In the genomic region with DNA sequence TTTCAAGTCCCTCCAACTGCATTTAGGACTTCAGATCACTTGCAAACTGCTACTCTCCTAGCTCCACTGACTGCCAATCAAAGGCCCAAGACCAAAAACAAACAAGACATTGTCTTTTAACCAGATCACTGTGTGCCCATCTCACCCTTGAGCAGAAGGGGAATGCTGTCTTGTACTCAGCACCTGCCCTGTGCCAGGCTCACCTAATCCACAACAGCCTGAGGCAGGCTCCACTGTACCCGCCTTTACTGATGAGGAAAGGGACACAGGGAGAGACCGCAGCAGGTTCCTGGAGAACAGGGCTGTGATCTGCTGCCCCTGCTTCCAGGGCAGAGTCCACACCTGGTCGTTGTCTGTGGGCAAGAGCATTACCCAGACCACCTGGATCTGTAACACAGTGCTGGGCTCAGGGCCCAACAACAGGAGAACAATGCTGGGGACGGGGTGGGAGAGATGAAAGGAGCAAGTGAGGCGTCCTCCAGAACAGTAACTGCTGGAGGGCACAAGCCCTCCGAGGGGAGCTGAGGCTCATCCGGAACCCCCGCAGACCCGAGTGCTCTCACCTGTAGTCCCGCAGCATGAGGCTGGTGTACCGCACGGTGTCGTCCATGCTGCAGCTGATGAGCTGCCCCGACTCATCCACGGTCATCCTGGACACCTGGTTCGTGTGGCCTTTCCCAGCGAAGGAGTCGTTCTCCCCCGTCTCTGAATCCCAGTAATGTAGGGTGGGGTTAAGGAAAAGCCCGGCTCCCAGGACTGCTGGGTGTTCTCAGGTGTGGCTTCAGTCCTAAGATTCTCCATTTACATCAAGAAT, we compare ENCODE assay signal across 14 cellular contexts. TPM values are rescaled to one million over a fixed set of nuclear protein-coding genes. Genes with fewer than 3 reads are reported as not detected.
DNase-seq lines count a peak whose midpoint lies in the region; ATAC-seq and TF ChIP-seq lines count a peak whose summit lies in the region.
"Had no signal": no experiment of that assay in that cellular context is flagged by ENCODE, and none has a peak within 500 bp of the region (broad histone marks: within the 10 kb centered on the region; RNA-seq: fewer than 3 reads in every experiment).

No MANE protein-coding gene starts in this region.

- TF ChIP-seq POLR2A in right lobe of liver (IDR thresholded peaks at IDR 0.05) (no peak), stomach (IDR thresholded peaks at IDR 0.05) (no peak)

- TF ChIP-seq CTCF in right lobe of liver (IDR thresholded peaks at IDR 0.05) = no peak
- TF ChIP-seq CTCF in stomach (IDR thresholded peaks at IDR 0.05) = no peak

- H3K36me3 Mint-ChIP-seq in activated T-cell treated with anti-CD3 and anti-CD28 coated beads, Interleukin-2, amount 50 U/mL, for 24 hours (ENCODE audit: low read depth) = peaks cover 99% of the 10 kb centered on the region
- H3K36me3 Mint-ChIP-seq in activated T-cell treated with anti-CD3 and anti-CD28 coated beads, Interleukin-2, amount 50 U/mL, for 4 hours (ENCODE audit: insufficient read depth) = peaks cover 30% of the 10 kb centered on the region

- no peak for TF ChIP-seq EP300 in stomach (IDR thresholded peaks at IDR 0.05)

- no peak overlapping the region for H3K27ac ChIP-seq in right lobe of liver
- H3K27ac ChIP-seq in stomach = no peak overlapping the region
- H3K27ac ChIP-seq: lower lobe of right lung had no signal

- H3K27me3 Mint-ChIP-seq in activated T-cell treated with anti-CD3 and anti-CD28 coated beads, Interleukin-2, amount 50 U/mL, for 24 hours = no peaks in the 10 kb centered on the region
- no peaks in the 10 kb centered on the region for H3K27me3 Mint-ChIP-seq in activated T-cell treated with anti-CD3 and anti-CD28 coated beads, Interleukin-2, amount 50 U/mL, for 4 hours (ENCODE audit: low read depth)

- no peaks in the 10 kb centered on the region for H3K9me3 Mint-ChIP-seq in activated T-cell treated with anti-CD3 and anti-CD28 coated beads, Interleukin-2, amount 50 U/mL, for 24 hours
- no peaks in the 10 kb centered on the region for H3K9me3 Mint-ChIP-seq in activated T-cell treated with anti-CD3 and anti-CD28 coated beads, Interleukin-2, amount 50 U/mL, for 4 hours

- no peak overlapping the region for H3K4me3 Mint-ChIP-seq in activated T-cell treated with anti-CD3 and anti-CD28 coated beads, Interleukin-2, amount 50 U/mL, for 24 hours
- no peak overlapping the region for H3K4me3 Mint-ChIP-seq in activated T-cell treated with anti-CD3 and anti-CD28 coated beads, Interleukin-2, amount 50 U/mL, for 4 hours

- H3K9me3 ChIP-seq in right lobe of liver (no peaks in the 10 kb centered on the region), stomach (no peaks in the 10 kb centered on the region)
- H3K9me3 ChIP-seq: lower lobe of right lung had no signal

- peak overlapping the region; percentile 40 for H3K27ac Mint-ChIP-seq in activated T-cell treated with anti-CD3 and anti-CD28 coated beads, Interleukin-2, amount 50 U/mL, for 24 hours

- H3K27me3 ChIP-seq in right lobe of liver (no peaks in the 10 kb centered on the region), stomach (no peaks in the 10 kb centered on the region)

- ATAC-seq in activated T-cell treated with anti-CD3 and anti-CD28 coated beads, Interleukin-2, amount 50 U/mL, for 4 hours = no peak
- ATAC-seq in right lobe of liver (no peak), GM19452 (IDR thresholded peaks at IDR 0.05; ENCODE audit: unreplicated experiment) (no peak)
- ATAC-seq: lower lobe of right lung had no signal

- intact Hi-C loops in right lobe of liver (cut with DNase I) = no loop called here
- intact Hi-C loops in stomach (cut with DNase I; ENCODE audit: low total_unique reads) = no loop called here

- WGBS in right lobe of liver (ENCODE audit: insufficient coverage, low coverage, low lambda C conversion rate, missing lambda C conversion rate) = 93% methylated on average over 5 of the region's 20 CpGs
- 91 to 97% (median 96%) methylated on average over 18 to 20 of the region's 20 CpGs for WGBS in stomach, 5 donors

- peaks cover 15 to 95% (median 49%) of the 10 kb centered on the region in 4 donors for H3K36me3 ChIP-seq in right lobe of liver
- H3K36me3 ChIP-seq in stomach = peaks cover 100% of the 10 kb centered on the region in 4 donors

- no peak overlapping the region for H3K4me3 ChIP-seq in right lobe of liver
- H3K4me3 ChIP-seq in stomach = no peak overlapping the region
- H3K4me3 ChIP-seq: lower lobe of right lung had no signal

- no peaks in the 10 kb centered on the region for H3K4me1 Mint-ChIP-seq in activated T-cell treated with anti-CD3 and anti-CD28 coated beads, Interleukin-2, amount 50 U/mL, for 24 hours (ENCODE audit: low read depth)
- no peaks in the 10 kb centered on the region for H3K4me1 Mint-ChIP-seq in activated T-cell treated with anti-CD3 and anti-CD28 coated beads, Interleukin-2, amount 50 U/mL, for 4 hours (ENCODE audit: low read depth)

- peaks cover 0 to 10% (median 0%) of the 10 kb centered on the region in 4 donors for H3K4me1 ChIP-seq in right lobe of liver
- H3K4me1 ChIP-seq in stomach = peaks cover 11 to 50% (median 15%) of the 10 kb centered on the region in 4 donors

- DNase-seq in activated T-cell treated with anti-CD3 and anti-CD28 coated beads, Interleukin-2, amount 50 U/mL, for 24 hours = peak; percentile 22
- DNase-seq in activated T-cell treated with anti-CD3 and anti-CD28 coated beads, Interleukin-2, amount 50 U/mL, for 4 hours = no peak
- peak; percentile 48 for DNase-seq in activated CD8-positive, alpha-beta memory T cell treated with anti-CD3 and anti-CD28 coated beads, Interleukin-2, amount 50 U/mL, for 48 hours
- DNase-seq in right lobe of liver (peak in 2 of 3 donors; percentile 34 to 35), stomach (peak; percentile 21), NCI-H226 (no peak), NCI-H748 treated with DMSO at 0.1 percent for 48 hours (lab: John Stamatoyannopoulos, UW) (no peak)
- DNase-seq: DMS153, IMR-90, NCI-H1105 treated with DMSO at 0.1 percent for 48 hours, NCI-H345, occipital lobe had no signal

RNA-seq across cellular contexts. Expression of a gene that starts 33.9 kb away (rescaled TPM):
- total RNA-seq in activated T-cell treated with anti-CD3 and anti-CD28 coated beads, Interleukin-2, amount 50 U/mL, for 4 hours = 100 to 1,000 TPM; 291 to 356 (median 334) TPM
- 100 to 1,000 TPM in 1 of 6 experiments, 10 to 100 TPM in 5; 65.1 to 149 (median 76.4) TPM for total RNA-seq in right lobe of liver
- total RNA-seq in stomach = 100 to 1,000 TPM in 3 of 5 donors, 10 to 100 TPM in 2; 52.4 to 167 (median 104) TPM
- 100 to 1,000 TPM in 2 of 3 donors, 10 to 100 TPM in 1; 91.2 to 145 (median 115) TPM for polyA plus RNA-seq in stomach

Comparison
In these comparisons a context has a peak if more than half of its experiments do, and no peak if none do; other contexts are left out.
1. DNase-seq: peak in activated T-cell treated with anti-CD3 and anti-CD28 coated beads, Interleukin-2, amount 50 U/mL, for 24 hours (single experiment), activated CD8-positive, alpha-beta memory T cell treated with anti-CD3 and anti-CD28 coated beads, Interleukin-2, amount 50 U/mL, for 48 hours (single experiment), right lobe of liver (2 of 3) and stomach (single experiment); none in activated T-cell treated with anti-CD3 and anti-CD28 coated beads, Interleukin-2, amount 50 U/mL, for 4 hours (single experiment), NCI-H226 (single experiment) and NCI-H748 treated with DMSO at 0.1 percent for 48 hours (single experiment).